9 cellular contexts compared by ENCODE assay signal in genomic region chr2:230410861-230411464, GRCh38. TPM values are rescaled to one million over a fixed set of nuclear protein-coding genes. Genes with fewer than 3 reads are reported as not detected.
A peak's percentile ranks its signal among the peaks of the same experiment; 100 is the strongest.
DNase-seq lines count a peak whose midpoint lies in the region; ATAC-seq and TF ChIP-seq lines count a peak whose summit lies in the region.
"Had no signal": no experiment of that assay in that cellular context is flagged by ENCODE, and none has a peak within 500 bp of the region (broad histone marks: within the 10 kb centered on the region; RNA-seq: fewer than 3 reads in every experiment).

No MANE protein-coding gene starts in this region.

- H3K4me3 ChIP-seq in adipocyte (ENCODE audit: low read length), result peak overlapping the region; percentile 93
- H3K4me3 ChIP-seq in suprapubic skin, result peak overlapping the region; percentile 54

- ATAC-seq in HG02678 (IDR thresholded peaks at IDR 0.05; ENCODE audit: unreplicated experiment), result no peak

- peak; percentile 23 for DNase-seq in DMS53 (lab: John Stamatoyannopoulos, UW)
- DNase-seq in DMS53 treated with DMSO at 0.1 percent for 48 hours (lab: John Stamatoyannopoulos, UW; ENCODE audit: unreplicated experiment), result no peak
- DNase-seq in adipocyte (ENCODE audit: low read depth), result no peak
- DNase-seq in left kidney (ENCODE audit: low read depth, low spot score), result peak; percentile 6
- DNase-seq in suprapubic skin (ENCODE audit: low spot score in 2 of 2), result peak in 1 of 2 donors; percentile 78
- DNase-seq in cerebellar nuclear complex (lab: John Stamatoyannopoulos, UW), result no peak
- no peak for DNase-seq in MV-4-11 (lab: John Stamatoyannopoulos, UW)
- DNase-seq: NCI-H2107 had no signal

- H3K27me3 ChIP-seq in adipocyte (replicated peaks; ENCODE audit: control insufficient read depth, insufficient read depth, low read length) (no peaks in the 10 kb centered on the region), suprapubic skin (no peaks in the 10 kb centered on the region)

- TF ChIP-seq CTCF in suprapubic skin (IDR thresholded peaks at IDR 0.05), result no peak

- H3K9me3 ChIP-seq in adipocyte (ENCODE audit: control insufficient read depth, low read length) (no peaks in the 10 kb centered on the region), suprapubic skin (no peaks in the 10 kb centered on the region)

- no peak for TF ChIP-seq POLR2A in suprapubic skin (IDR thresholded peaks at IDR 0.05)

- WGBS in suprapubic skin, result 60% methylated on average over 11 of the region's 12 CpGs

- H3K4me1 ChIP-seq in adipocyte (ENCODE audit: control insufficient read depth, insufficient read depth, low read length) (peaks cover 41% of the 10 kb centered on the region), suprapubic skin (peaks cover 56% of the 10 kb centered on the region)

- peak overlapping the region; percentile 89 for H3K27ac ChIP-seq in suprapubic skin

- no peaks in the 10 kb centered on the region for H3K36me3 ChIP-seq in adipocyte (ENCODE audit: control insufficient read depth, insufficient read depth, low read length, severe bottlenecking)
- H3K36me3 ChIP-seq in suprapubic skin, result no peaks in the 10 kb centered on the region

- H3K9ac ChIP-seq in adipocyte (ENCODE audit: low read length), result peak overlapping the region; percentile 98

- TF ChIP-seq EP300 in suprapubic skin (IDR thresholded peaks at IDR 0.05), result no peak

RNA-seq across cellular contexts. Expression of gene SP100, which starts 5.0 kb away (rescaled TPM):
- 100 to 1,000 TPM in 1 of 4 donors, 10 to 100 TPM in 3; 38.7 to 118 (median 65.6) TPM for total RNA-seq in suprapubic skin

Comparison
In these comparisons a context has a peak if more than half of its experiments do, and no peak if none do; other contexts are left out.
1. DNase-seq: peak in DMS53 (single experiment) and left kidney (single experiment); none in DMS53 treated with DMSO at 0.1 percent for 48 hours (single experiment), adipocyte (single experiment), cerebellar nuclear complex (0 of 2) and MV-4-11 (single experiment).